Comparison of ENCODE assay signal across 18 cellular contexts in genomic region chr6:17305219-17306001, GRCh38. TPM values are rescaled to one million over a fixed set of nuclear protein-coding genes. Genes with fewer than 3 reads are reported as not detected.
A peak's percentile ranks its signal among the peaks of the same experiment; 100 is the strongest.
DNase-seq lines count a peak whose midpoint lies in the region; ATAC-seq, FAIRE-seq and TF ChIP-seq lines count a peak whose summit lies in the region.
"Had no signal": no experiment of that assay in that cellular context is flagged by ENCODE, and none has a peak within 500 bp of the region (broad histone marks: within the 10 kb centered on the region; RNA-seq: fewer than 3 reads in every experiment).

No MANE protein-coding gene starts in this region.

- H3K4me3 ChIP-seq in GM23338, result peak overlapping the region; percentile 2; the same call in 1 of the 2 replicates
- H3K4me3 ChIP-seq in H1 (ENCODE audit: extremely low read depth in 1 of 4, insufficient read depth in 2 of 4, low read depth in 3 of 4, low read length in 4 of 4), result peak overlapping the region in 2 of 4 experiments; percentile 1 to 43; a peak in 4 of 8 replicates
- H3K4me3 ChIP-seq: gastroesophageal sphincter, right atrium auricular region, stomach had no signal

- TF ChIP-seq POLR2A in H1 (IDR thresholded peaks at IDR 0.05; ENCODE audit: control extremely low read depth in 1 of 2, low read depth in 2 of 2, low read length in 2 of 2), result no peak

- H3K27me3 ChIP-seq in GM23338 (ENCODE audit: insufficient read depth), result no peaks in the 10 kb centered on the region
- no peaks in the 10 kb centered on the region for H3K27me3 ChIP-seq in H1 (replicated peaks in 1 of 4; ENCODE audit: control insufficient read depth in 3 of 4, extremely low read depth in 1 of 4, insufficient read depth in 3 of 4, low read length in 3 of 4)
- H3K27me3 ChIP-seq: gastroesophageal sphincter, right atrium auricular region, stomach had no signal

- no peak overlapping the region; the same call in 1 of the 2 replicates for H3K18ac ChIP-seq in H1 (ENCODE audit: extremely low read depth, low read length)

- no peak overlapping the region for H2BK12ac ChIP-seq in H1 (ENCODE audit: low read depth, low read length)

- H3K14ac ChIP-seq in H1 (ENCODE audit: insufficient read length), result no peak overlapping the region

- TF ChIP-seq CTCF in GM23338 (conservative IDR thresholded peaks at IDR 0.05; ENCODE audit: low read depth in 2 of 2) (no peak), H1 (IDR thresholded peaks at IDR 0.05; ENCODE audit: control extremely low read depth in 1 of 3, insufficient read depth in 1 of 3, low read depth in 1 of 3, low read length in 3 of 3) (no peak)

- no peak overlapping the region for H3K27ac ChIP-seq in GM23338 (ENCODE audit: low read depth)
- H3K27ac ChIP-seq in H1 (ENCODE audit: low read depth, low read length), result no peak overlapping the region
- H3K27ac ChIP-seq: C4-2B, gastroesophageal sphincter, right atrium auricular region, stomach had no signal

- H3K9me3 Mint-ChIP-seq in GM23338, result peaks cover 2% of the 10 kb centered on the region; the same call in 2 of the 3 replicates
- H3K9me3 Mint-ChIP-seq: activated T-cell treated with anti-CD3 and anti-CD28 coated beads, Interleukin-2, amount 50 U/mL, for 4 hours had no signal

- H2BK5ac ChIP-seq in H1 (ENCODE audit: low read depth, low read length), result no peak overlapping the region

- no peaks in the 10 kb centered on the region for H3K9me3 ChIP-seq in H1 (ENCODE audit: insufficient read depth in 2 of 2, low read depth in 1 of 2, low read length in 1 of 2)
- H3K9me3 ChIP-seq: gastroesophageal sphincter, right atrium auricular region, stomach had no signal

- no peaks in the 10 kb centered on the region for H3K79me2 ChIP-seq in GM23338 (replicated peaks; ENCODE audit: insufficient read depth)
- no peaks in the 10 kb centered on the region for H3K79me2 ChIP-seq in H1 (ENCODE audit: control insufficient read depth in 1 of 2, insufficient read depth in 2 of 2, low read length in 2 of 2)

- H3K36me3 ChIP-seq in GM23338 (ENCODE audit: insufficient read depth) (no peaks in the 10 kb centered on the region), H1 (ENCODE audit: control insufficient read depth in 2 of 4, insufficient read depth in 4 of 4, low read length in 3 of 4) (no peaks in the 10 kb centered on the region)
- H3K36me3 ChIP-seq: gastroesophageal sphincter, right atrium auricular region, stomach had no signal

- H4K8ac ChIP-seq in H1 (ENCODE audit: extremely low read depth, insufficient read depth, low read length), result no peak overlapping the region

- H3K9me2 ChIP-seq in GM23338 (ENCODE audit: insufficient read depth), result no peaks in the 10 kb centered on the region

- H3K36me3 Mint-ChIP-seq in GM23338 (ENCODE audit: low read depth), result no peaks in the 10 kb centered on the region

- H3K56ac ChIP-seq in H1 (replicated peaks; ENCODE audit: insufficient read length, low read depth, low read length), result no peak overlapping the region

- no peak overlapping the region for H2AFZ ChIP-seq in GM23338
- H2AFZ ChIP-seq in H1 (ENCODE audit: low read length), result no peak overlapping the region

- no peak overlapping the region for H3K27ac Mint-ChIP-seq in GM23338

- peak; percentile 59 for DNase-seq in GM23338 (ENCODE audit: low spot score)
- peak; percentile 35 for DNase-seq in NCI-H82 treated with DMSO at 0.1 percent for 48 hours (lab: John Stamatoyannopoulos, UW; ENCODE audit: unreplicated experiment)
- no peak for DNase-seq in H1 (ENCODE audit: low read depth in 1 of 2, low spot score in 2 of 2)
- DNase-seq in non-pigmented ciliary epithelial cell (ENCODE audit: low read depth), result peak; percentile 49
- no peak for DNase-seq in stimulated activated CD4-positive, alpha-beta T cell treated with anti-CD3 and anti-CD28 coated beads, Interleukin-2, amount 100 ng/mL, for 24 hours
- no peak for DNase-seq in dedifferentiated amniotic fluid mesenchymal stem cell (ENCODE audit: extremely low spot score)
- no peak for DNase-seq in activated naive CD4-positive, alpha-beta T cell treated with Interleukin-2 at 50 U/mL for 16 hours
- DNase-seq: activated CD4-positive, alpha-beta T cell treated with anti-CD3 and anti-CD28 coated beads for 48 hours; activated T-cell treated with anti-CD3 and anti-CD28 coated beads, Interleukin-2, amount 50 U/mL, for 4 hours; effector CD4-positive, alpha-beta T cell; NCI-H1105; stomach had no signal

- H3K23me2 ChIP-seq in H1 (ENCODE audit: low read depth, low read length), result no peaks in the 10 kb centered on the region

- TF ChIP-seq EP300 in H1 (IDR thresholded peaks at IDR 0.05; ENCODE audit: borderline replicate concordance in 1 of 2, low read depth in 2 of 2, low read length in 2 of 2), result no peak

- H3K4me1 ChIP-seq in GM23338 (ENCODE audit: insufficient read depth) (peaks cover 8% of the 10 kb centered on the region), H1 (replicated peaks in 1 of 4; ENCODE audit: control insufficient read depth in 3 of 4, insufficient read depth in 4 of 4, low read length in 3 of 4) (peaks cover 0 to 3% (median 1%) of the 10 kb centered on the region in 4 experiments; a peak in 3 of 7 replicates)
- H3K4me1 ChIP-seq: gastroesophageal sphincter, right atrium auricular region, stomach had no signal

- H3K4me3 Mint-ChIP-seq in GM23338, result peak overlapping the region; percentile 17; the same call in 1 of the 3 replicates
- H3K4me3 Mint-ChIP-seq: activated T-cell treated with anti-CD3 and anti-CD28 coated beads, Interleukin-2, amount 50 U/mL, for 4 hours had no signal

- 0 out of 2 replicates have a peak overlapping the region, but pooled peaks have one; percentile 50 for H2BK15ac ChIP-seq in H1 (ENCODE audit: low read length)

- H3K4ac ChIP-seq in H1 (replicated peaks; ENCODE audit: insufficient read length, low read depth, low read length), result no peak overlapping the region

- TF ChIP-seq RAD21 in H1 (IDR thresholded peaks at IDR 0.05 in 1 of 2, conservative IDR thresholded peaks at IDR 0.05 in 1 of 2; ENCODE audit: low read depth in 2 of 2, low read length in 2 of 2), result no peak

- H4K20me1 ChIP-seq in GM23338 (replicated peaks; ENCODE audit: insufficient read depth), result no peaks in the 10 kb centered on the region
- H4K20me1 ChIP-seq in H1 (replicated peaks in 1 of 2; ENCODE audit: control insufficient read depth in 1 of 2, insufficient read depth in 2 of 2, low read length in 2 of 2), result no peaks in the 10 kb centered on the region

- H3K79me1 ChIP-seq in H1 (ENCODE audit: low read depth, low read length), result no peaks in the 10 kb centered on the region

- peaks cover 9% of the 10 kb centered on the region for H3K4me1 Mint-ChIP-seq in GM23338

- H2BK120ac ChIP-seq in H1 (replicated peaks; ENCODE audit: low read depth, low read length), result no peak overlapping the region

- H2BK20ac ChIP-seq in H1 (ENCODE audit: low read length), result 0 out of 2 replicates have a peak overlapping the region, but pooled peaks have one; percentile 6

- no peak overlapping the region for H4K91ac ChIP-seq in H1 (replicated peaks; ENCODE audit: insufficient read length, low read length)

- H4K5ac ChIP-seq in H1 (ENCODE audit: insufficient read length, low read depth, low read length), result no peak overlapping the region

- H3K27me3 Mint-ChIP-seq in GM23338 (ENCODE audit: insufficient read depth, low read depth, poor library complexity), result peaks cover 4% of the 10 kb centered on the region

- WGBS in H1 (ENCODE audit: extremely low coverage in 1 of 2, insufficient coverage in 1 of 2, insufficient read length in 1 of 2, insufficient replicate concordance in 2 of 2, low coverage in 1 of 2, low lambda C conversion rate in 2 of 2, missing lambda C conversion rate in 1 of 2), 2 experiments, result 30% methylated on average over 10 of the region's 10 CpGs; no CpG with 5 or more reads in 1 of the 2 experiments

- peak; percentile 55 for FAIRE-seq in H1 (lab: Jason Lieb, UNC)
- FAIRE-seq: RCC 7860 had no signal

- no peak overlapping the region for H3K23ac ChIP-seq in H1 (ENCODE audit: insufficient read length)

- H3K9ac ChIP-seq in H1 (replicated peaks in 1 of 4; ENCODE audit: extremely low read depth in 1 of 4, low read depth in 3 of 4, low read length in 3 of 4), result no peak overlapping the region

- POLR2A ChIA-PET in H1 (lab: Charles Lee; ENCODE audit: partially characterized antibody), result no interaction called here

- H3F3A ChIP-seq in GM23338 (replicated peaks; ENCODE audit: low read depth), result no peaks in the 10 kb centered on the region

- peak; percentile 92 for ATAC-seq in GM23338
- no peak for ATAC-seq in HG03469 (IDR thresholded peaks at IDR 0.05; ENCODE audit: unreplicated experiment)
- ATAC-seq: activated T-cell treated with anti-CD3 and anti-CD28 coated beads, Interleukin-2, amount 50 U/mL, for 4 hours; gastroesophageal sphincter had no signal

- H3K4me2 ChIP-seq in GM23338 (peak overlapping the region; percentile 70), H1 (ENCODE audit: insufficient read depth in 1 of 2, low read depth in 2 of 2, low read length in 2 of 2) (peak overlapping the region; percentile 42 to 55)

- CTCF ChIA-PET in H1 (lab: Charles Lee; ENCODE audit: partially characterized antibody), result interaction anchor here (0.7 to 1.5 kb wide), 4 partner anchors 36 to 280 kb away, joined by 3 to 4 read pairs (median 3); no protein-coding TSS in a partner anchor

- H2AK5ac ChIP-seq in H1 (ENCODE audit: low read depth, low read length), result no peak overlapping the region

TF ChIP-seq in H1, 55 proteins besides CTCF, POLR2A, EP300 and RAD21:
- peak; percentile 52 for TF ChIP-seq NANOG (IDR thresholded peaks at IDR 0.05; ENCODE audit: insufficient read depth, low read depth, low read length, poor library complexity, severe bottlenecking)
- no peak for TF ChIP-seq KDM1A (IDR thresholded peaks at IDR 0.05; ENCODE audit: borderline replicate concordance, low read length)

RNA-seq across cellular contexts. Expression of gene RBM24, which starts 24.2 kb away (rescaled TPM):
- 0.58 and 1.3 TPM in 2 replicates for total RNA-seq in GM23338 (2014; rRNA removed; shearing (Covaris generic))
- polyA plus RNA-seq in GM23338 (2016; fragmentation: Nextera tagmentation; extraction: Ambion mirVana) (0.27 and 0.96 TPM in 2 replicates), H1 (2011; rRNA removed) (2.6 and 3.2 TPM in 2 replicates)
- 0.38 and 0.52 TPM in 2 replicates for total RNA-seq in H1 (2021; fragmentation: NEBNext Ultra II Directional; extraction: Animal tissue kit (Norgen Biotek cat#: 25700))
- polyA plus RNA-seq in H1 (2011; cell fraction: cytosol; rRNA removed), result 1.3 TPM
- polyA plus RNA-seq in H1 (2011; cell fraction: nucleus; rRNA removed), result 3.1 TPM
- 0.62 to 1.4 TPM (median 1.1 TPM) in 4 replicates for polyA plus RNA-seq in H1 (2012, experiment 1 of 2)
- polyA plus RNA-seq in H1 (2012, experiment 2 of 2), result 0.43 TPM
- 0.22 TPM for polyA plus RNA-seq in H1 (2013, experiment 1 of 2)
- 0.17 TPM for polyA plus RNA-seq in H1 (2013, experiment 2 of 2)
- polyA minus RNA-seq in H1 (2011; rRNA and poly(A)+ RNA removed), result 1.9 and 2.8 TPM in 2 replicates
- polyA minus RNA-seq in H1 (2011; cell fraction: cytosol; rRNA and poly(A)+ RNA removed), result not detected
- polyA minus RNA-seq in H1 (2011; cell fraction: nucleus; rRNA and poly(A)+ RNA removed), result 0.70 TPM
- total RNA-seq: activated T-cell treated with anti-CD3 and anti-CD28 coated beads, Interleukin-2, amount 50 U/mL, for 4 hours; T-helper 1 cell treated with Interleukin-12 subunit alpha and Interleukin-12 subunit beta and Interleukin-4 antibody, amounts not matched to agents 30 ng/mL and 1 ng/mL, for 36 hours had no signal

Comparison
In these comparisons a context has a peak if more than half of its experiments do, and no peak if none do; other contexts are left out.
1. DNase-seq: peak in GM23338 (single experiment), NCI-H82 treated with DMSO at 0.1 percent for 48 hours (single experiment) and non-pigmented ciliary epithelial cell (single experiment); none in H1 (0 of 2), stimulated activated CD4-positive, alpha-beta T cell treated with anti-CD3 and anti-CD28 coated beads, Interleukin-2, amount 100 ng/mL, for 24 hours (0 of 2), dedifferentiated amniotic fluid mesenchymal stem cell (single experiment) and activated naive CD4-positive, alpha-beta T cell treated with Interleukin-2 at 50 U/mL for 16 hours (single experiment).